ENCODE assay signal across 8 cellular contexts in genomic region chr19:6530385-6531162, GRCh38. TPM values are rescaled to one million over a fixed set of nuclear protein-coding genes. Genes with fewer than 3 reads are reported as not detected.
DNase-seq lines count a peak whose midpoint lies in the region; ATAC-seq and TF ChIP-seq lines count a peak whose summit lies in the region.

TSS of gene TNFSF9 (plus strand) at chr19:6531026. CDS start at chr19:6531037, 11 bp downstream.

- peaks cover 60% of the 10 kb centered on the region for H3K27me3 ChIP-seq in ectodermal cell (ENCODE audit: control insufficient read depth, insufficient read depth, low read length, poor library complexity, severe bottlenecking)

- peak within 1 kb of the TSS; percentile 40 for H3K4me3 ChIP-seq in ectodermal cell (ENCODE audit: insufficient read depth, low read depth, low read length)

- TF ChIP-seq CTCF in GM10248 (IDR thresholded peaks at IDR 0.05; ENCODE audit: control extremely low read depth, extremely low read depth, low read depth, missing control alignments) = no peak

- H3K9me3 ChIP-seq in ectodermal cell (ENCODE audit: control insufficient read depth, low read length) = no peaks in the 10 kb centered on the region

- CTCF ChIA-PET in GM10248 (lab: Yijun Ruan, JAX) = interaction anchor here (1.0 kb wide), 1 partner anchor 12 kb away, joined by 5 read pairs; no protein-coding TSS in a partner anchor

- DNase-seq in GM10248 (ENCODE audit: extremely low spot score) = peak; percentile 85
- peak; percentile 23 for DNase-seq in NCI-H774 (lab: John Stamatoyannopoulos, UW)
- peak; percentile 70 to 77 for DNase-seq in activated CD8-positive, alpha-beta memory T cell treated with anti-CD3 and anti-CD28 coated beads for 1 hour (ENCODE audit: extremely low read depth in 1 of 2, low read depth in 1 of 2)
- DNase-seq in lung microvascular endothelial cell (ENCODE audit: low read depth in 2 of 2) = peak; percentile 84 to 86
- peak; percentile 63 to 83 (median 74) for DNase-seq in stimulated activated CD4-positive, alpha-beta T cell treated with anti-CD3 and anti-CD28 coated beads, TNF-alpha, amount 100 ng/mL, for 24 hours (ENCODE audit: low read depth in 3 of 3)
- no peak for DNase-seq in NCI-H510A (lab: John Stamatoyannopoulos, UW)

- POLR2A ChIA-PET in GM10248 (lab: Yijun Ruan, JAX) = interaction anchor here (0.6 to 3.3 kb wide), 41 partner anchors 8 to 539 kb away, joined by 3 to 50 read pairs (median 5); partner anchors contain the start of genes ALKBH7, CRB3, GPR108 and TNFSF14

- WGBS in ectodermal cell, 2 experiments = 13 to 17% methylated on average over 44 of the region's 44 CpGs

- H3K4me1 ChIP-seq in ectodermal cell (ENCODE audit: control insufficient read depth, insufficient read depth, low read length) = peaks cover 4% of the 10 kb centered on the region

- ATAC-seq in HG02981 (IDR thresholded peaks at IDR 0.05; ENCODE audit: unreplicated experiment) = peak; percentile 31

- H3K27ac ChIP-seq in ectodermal cell (ENCODE audit: insufficient read depth, low read depth, low read length, poor library complexity, severe bottlenecking) = no peak within 1 kb of the TSS

- H3K36me3 ChIP-seq in ectodermal cell (ENCODE audit: control insufficient read depth, insufficient read depth, low read length) = no peaks in the 10 kb centered on the region

RNA-seq across cellular contexts. Expression of gene TNFSF9, which starts in this region (rescaled TPM):
- 0.72 TPM for polyA plus RNA-seq in ectodermal cell (2013, experiment 1 of 4)
- polyA plus RNA-seq in ectodermal cell (2013, experiment 2 of 4) = 0.37 TPM
- 1.1 TPM for polyA plus RNA-seq in ectodermal cell (2013, experiment 3 of 4)
- 0.57 TPM for polyA plus RNA-seq in ectodermal cell (2013, experiment 4 of 4)
- total RNA-seq in lung microvascular endothelial cell = 0.40 and 0.65 TPM in 2 replicates

Comparison
In these comparisons a context has a peak if more than half of its experiments do, and no peak if none do; other contexts are left out.
1. Peak in DNase-seq in lung microvascular endothelial cell; RNA of the gene not detected or under 1 TPM.